ENCODE assay signal across 1 cellular context in genomic region chr2:37146062-37146461, GRCh38.
TF ChIP-seq lines count a peak whose summit lies in the region.

No MANE protein-coding gene starts in this region.

TF ChIP-seq in HepG2, 621 proteins besides CTCF, POLR2A, EP300 and RAD21:
- TF ChIP-seq ASH2L (IDR thresholded peaks at IDR 0.05; ENCODE audit: insufficient read length, low read depth, low read length), result no peak
- TF ChIP-seq IKZF4 (CRISPR knock-in tag; IDR thresholded peaks at IDR 0.05; ENCODE audit: borderline replicate concordance, low read depth, not compliant biosample characterization), result no peak
- TF ChIP-seq SP1 (IDR thresholded peaks at IDR 0.05), result no peak
- TF ChIP-seq SP1 (CRISPR knock-in tag; IDR thresholded peaks at IDR 0.05), result no peak
- no peak for TF ChIP-seq ZNF33A (CRISPR knock-in tag; IDR thresholded peaks at IDR 0.05; ENCODE audit: borderline replicate concordance)
- no peak for TF ChIP-seq GABPA (IDR thresholded peaks at IDR 0.05; ENCODE audit: low read depth, low read length)
- TF ChIP-seq GABPA (CRISPR knock-in tag; IDR thresholded peaks at IDR 0.05; ENCODE audit: low read depth), result no peak
- TF ChIP-seq IRF1 (CRISPR knock-in tag; IDR thresholded peaks at IDR 0.05; ENCODE audit: low read depth), result no peak
- no peak for TF ChIP-seq MEIS2 (CRISPR knock-in tag; IDR thresholded peaks at IDR 0.05)
- no peak for TF ChIP-seq HNRNPL (IDR thresholded peaks at IDR 0.05; ENCODE audit: low read depth, low read length)
- TF ChIP-seq PLRG1 (conservative IDR thresholded peaks at IDR 0.05), result no peak
- no peak for TF ChIP-seq REL (CRISPR knock-in tag; conservative IDR thresholded peaks at IDR 0.05)
- TF ChIP-seq PRPF4 (IDR thresholded peaks at IDR 0.05; ENCODE audit: low read depth, low read length, poor library complexity, severe bottlenecking), result no peak
- TF ChIP-seq ZBTB7B (CRISPR knock-in tag; IDR thresholded peaks at IDR 0.05), result no peak
- TF ChIP-seq ARHGAP35 (CRISPR knock-in tag; IDR thresholded peaks at IDR 0.05; ENCODE audit: borderline replicate concordance), result no peak
- no peak for TF ChIP-seq ZNF101 (CRISPR knock-in tag; IDR thresholded peaks at IDR 0.05; ENCODE audit: borderline replicate concordance, low read depth)
TF ChIP-seq in HepG2: peak in this region for 0.
